Comparison of ENCODE assay signal across 8 cellular contexts in genomic region chr9:136882109-136882946, GRCh38. TPM values are rescaled to one million over a fixed set of nuclear protein-coding genes. Genes with fewer than 3 reads are reported as not detected.
A peak's percentile ranks its signal among the peaks of the same experiment; 100 is the strongest.
DNase-seq lines count a peak whose midpoint lies in the region; ATAC-seq and TF ChIP-seq lines count a peak whose summit lies in the region.

No MANE protein-coding gene starts in this region.

- in situ Hi-C loops in astrocyte of the spinal cord (cut with HindIII; ENCODE audit: low sequenced_read_pairs), result no loop called here

- ATAC-seq in HG02642 (IDR thresholded peaks at IDR 0.05; ENCODE audit: poor library complexity, unreplicated experiment), result peak; percentile 29
- no peak for ATAC-seq in GM18858 (IDR thresholded peaks at IDR 0.05; ENCODE audit: unreplicated experiment)
- no peak for ATAC-seq in HG03469 (IDR thresholded peaks at IDR 0.05; ENCODE audit: unreplicated experiment)

- TF ChIP-seq CTCF in astrocyte of the spinal cord (IDR thresholded peaks at IDR 0.05; ENCODE audit: low read depth, low read length), result no peak

- DNase-seq in EH (ENCODE audit: low read depth), result peak; percentile 81
- peak; percentile 81 for DNase-seq in T-helper 9 cell
- DNase-seq in astrocyte of the spinal cord (ENCODE audit: low read depth, low spot score), result peak; percentile 67
- DNase-seq in lung microvascular endothelial cell (ENCODE audit: low read depth in 2 of 2), result peak; percentile 90 to 91
- DNase-seq in stimulated activated CD8-positive, alpha-beta memory T cell treated with anti-CD3 and anti-CD28 coated beads, Interleukin-7, amount 100 ng/mL, for 4 hours (ENCODE audit: low read depth in 2 of 2), result peak; percentile 92 to 95

- no peak overlapping the region for H3K4me3 ChIP-seq in astrocyte of the spinal cord (ENCODE audit: low read depth, low read length)

RNA-seq across cellular contexts. Expression of gene TRAF2, which starts 4.0 kb away (rescaled TPM):
- 10.9 and 14.7 TPM in 2 replicates for total RNA-seq in lung microvascular endothelial cell

RNA-seq across cellular contexts. Expression of gene EDF1, which starts 16.2 kb away (rescaled TPM):
- 254 and 382 TPM in 2 replicates for total RNA-seq in lung microvascular endothelial cell

RNA-seq across cellular contexts. Expression of gene MAMDC4, which starts 30.2 kb away (rescaled TPM):
- 0.65 and 2.0 TPM in 2 replicates for total RNA-seq in lung microvascular endothelial cell

RNA-seq across cellular contexts. Expression of gene PHPT1, which starts 33.1 kb away (rescaled TPM):
- 242 and 316 TPM in 2 replicates for total RNA-seq in lung microvascular endothelial cell

RNA-seq across cellular contexts. Expression of gene AJM1, which starts 40.0 kb away (rescaled TPM):
- total RNA-seq in lung microvascular endothelial cell, result 0.44 and 1.4 TPM in 2 replicates
